1 cellular context compared by ENCODE assay signal in the genomic region with DNA sequence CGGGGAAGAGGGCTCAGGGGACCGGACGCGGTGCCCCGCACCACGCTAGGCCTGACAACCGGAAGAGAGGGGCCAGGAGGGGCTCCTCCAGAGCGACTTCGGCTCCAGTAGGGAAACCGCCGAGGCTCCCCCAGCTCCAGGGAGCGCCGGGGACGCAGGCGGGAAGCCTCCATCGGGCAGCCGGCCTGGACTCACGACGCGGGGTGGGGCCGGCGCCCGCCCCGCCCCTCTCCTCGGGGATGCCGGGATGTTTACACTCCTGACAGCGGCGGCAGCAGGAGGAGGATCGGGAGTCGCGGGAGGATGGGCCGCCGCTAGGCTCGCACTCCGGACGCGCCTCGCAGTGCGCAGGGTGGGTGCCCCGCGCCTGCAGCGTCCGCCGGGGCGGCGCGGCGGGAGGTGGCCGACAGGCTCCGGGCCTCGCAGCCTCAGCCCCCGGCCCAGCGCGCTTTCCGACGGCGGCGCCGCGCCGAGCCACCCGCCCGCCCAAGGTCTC.
TF ChIP-seq lines count a peak whose summit lies in the region.

A gene (plus strand): TSS at position 254 of the 496 bp plus-strand sequence. CDS start 75,583 bp downstream, outside the sequence.

TF ChIP-seq in WTC11, 78 proteins besides CTCF, POLR2A, EP300 and RAD21 (continued from another document):
- TF ChIP-seq, protein P1, sequence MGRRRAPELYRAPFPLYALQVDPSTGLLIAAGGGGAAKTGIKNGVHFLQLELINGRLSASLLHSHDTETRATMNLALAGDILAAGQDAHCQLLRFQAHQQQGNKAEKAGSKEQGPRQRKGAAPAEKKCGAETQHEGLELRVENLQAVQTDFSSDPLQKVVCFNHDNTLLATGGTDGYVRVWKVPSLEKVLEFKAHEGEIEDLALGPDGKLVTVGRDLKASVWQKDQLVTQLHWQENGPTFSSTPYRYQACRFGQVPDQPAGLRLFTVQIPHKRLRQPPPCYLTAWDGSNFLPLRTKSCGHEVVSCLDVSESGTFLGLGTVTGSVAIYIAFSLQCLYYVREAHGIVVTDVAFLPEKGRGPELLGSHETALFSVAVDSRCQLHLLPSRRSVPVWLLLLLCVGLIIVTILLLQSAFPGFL (CRISPR knock-in tag; IDR thresholded peaks at IDR 0.05; ENCODE audit: borderline replicate concordance), result no peak
- peak; percentile 41; the same call in 1 of the 2 replicates for TF ChIP-seq GABPB1 (CRISPR knock-in tag; IDR thresholded peaks at IDR 0.05)
- TF ChIP-seq, protein P2, sequence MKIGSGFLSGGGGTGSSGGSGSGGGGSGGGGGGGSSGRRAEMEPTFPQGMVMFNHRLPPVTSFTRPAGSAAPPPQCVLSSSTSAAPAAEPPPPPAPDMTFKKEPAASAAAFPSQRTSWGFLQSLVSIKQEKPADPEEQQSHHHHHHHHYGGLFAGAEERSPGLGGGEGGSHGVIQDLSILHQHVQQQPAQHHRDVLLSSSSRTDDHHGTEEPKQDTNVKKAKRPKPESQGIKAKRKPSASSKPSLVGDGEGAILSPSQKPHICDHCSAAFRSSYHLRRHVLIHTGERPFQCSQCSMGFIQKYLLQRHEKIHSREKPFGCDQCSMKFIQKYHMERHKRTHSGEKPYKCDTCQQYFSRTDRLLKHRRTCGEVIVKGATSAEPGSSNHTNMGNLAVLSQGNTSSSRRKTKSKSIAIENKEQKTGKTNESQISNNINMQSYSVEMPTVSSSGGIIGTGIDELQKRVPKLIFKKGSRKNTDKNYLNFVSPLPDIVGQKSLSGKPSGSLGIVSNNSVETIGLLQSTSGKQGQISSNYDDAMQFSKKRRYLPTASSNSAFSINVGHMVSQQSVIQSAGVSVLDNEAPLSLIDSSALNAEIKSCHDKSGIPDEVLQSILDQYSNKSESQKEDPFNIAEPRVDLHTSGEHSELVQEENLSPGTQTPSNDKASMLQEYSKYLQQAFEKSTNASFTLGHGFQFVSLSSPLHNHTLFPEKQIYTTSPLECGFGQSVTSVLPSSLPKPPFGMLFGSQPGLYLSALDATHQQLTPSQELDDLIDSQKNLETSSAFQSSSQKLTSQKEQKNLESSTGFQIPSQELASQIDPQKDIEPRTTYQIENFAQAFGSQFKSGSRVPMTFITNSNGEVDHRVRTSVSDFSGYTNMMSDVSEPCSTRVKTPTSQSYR (CRISPR knock-in tag; IDR thresholded peaks at IDR 0.05), result no peak
- TF ChIP-seq GTF2I (CRISPR knock-in tag; conservative IDR thresholded peaks at IDR 0.05), result no peak
- TF ChIP-seq NR1H2 (CRISPR knock-in tag; IDR thresholded peaks at IDR 0.05), result no peak
- TF ChIP-seq KAT7 (CRISPR knock-in tag; IDR thresholded peaks at IDR 0.05; ENCODE audit: borderline replicate concordance), result peak; percentile 95; the same call in 1 of the 2 replicates
- TF ChIP-seq FOXK1 (CRISPR knock-in tag; IDR thresholded peaks at IDR 0.05), result peak; percentile 98
